20 cellular contexts compared by ENCODE assay signal in the genomic region with DNA sequence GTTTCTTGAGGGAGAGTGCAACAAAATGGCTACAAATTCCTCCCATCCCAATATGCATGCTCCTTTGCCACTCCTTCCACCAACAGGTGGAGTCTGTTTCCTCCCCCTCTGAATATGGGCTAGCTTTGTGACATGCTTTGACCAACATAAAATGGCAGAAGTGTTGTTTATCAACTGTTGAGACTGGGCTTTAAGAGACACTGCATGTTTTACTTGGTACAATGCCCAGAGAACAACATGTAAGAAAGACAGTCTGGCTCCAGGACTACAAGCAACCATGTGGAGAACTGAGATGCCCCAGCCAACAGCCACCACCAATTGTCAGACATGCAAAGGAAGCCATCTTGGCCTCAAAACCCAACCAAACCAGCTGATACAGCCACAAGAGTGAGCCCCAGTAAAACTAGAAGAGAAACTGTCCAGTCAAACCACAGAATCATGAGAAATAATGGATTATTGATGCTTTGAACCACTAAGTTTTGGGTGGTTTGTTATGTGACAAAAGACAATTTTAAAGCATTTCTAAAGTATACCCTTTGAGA. TPM values are rescaled to one million over a fixed set of nuclear protein-coding genes. Genes with fewer than 3 reads are reported as not detected.
DNase-seq lines count a peak whose midpoint lies in the region; ATAC-seq, FAIRE-seq and TF ChIP-seq lines count a peak whose summit lies in the region.
"Had no signal": no experiment of that assay in that cellular context is flagged by ENCODE, and none has a peak within 500 bp of the region (broad histone marks: within the 10 kb centered on the region; RNA-seq: fewer than 3 reads in every experiment).

No MANE protein-coding gene starts in this region.

- in situ Hi-C loops in astrocyte of the cerebellum (cut with HindIII; ENCODE audit: low sequenced_read_pairs), result no loop called here

- no peak for FAIRE-seq in D721Med (lab: Jason Lieb, UNC)
- FAIRE-seq: A549, H1 had no signal

- peak; percentile 22 for DNase-seq in EH (ENCODE audit: low read depth)
- peak; percentile 7 for DNase-seq in LHCN-M2 (ENCODE audit: low read depth)
- DNase-seq in astrocyte of the cerebellum (ENCODE audit: low read depth), result peak; percentile 2
- peak; percentile 8 for DNase-seq in fibroblast of pulmonary artery (ENCODE audit: low read depth)
- DNase-seq in D721Med (ENCODE audit: insufficient read length, low spot score), result no peak
- DNase-seq in UCSD-AML1 (lab: John Stamatoyannopoulos, UW; ENCODE audit: unreplicated experiment), result no peak
- no peak for DNase-seq in left ventricle myocardium inferior
- DNase-seq: CD4-positive, alpha-beta memory T cell; EL; KG1; MM.1S; NCI-H1092 treated with DMSO at 0.1 percent for 48 hours; NCI-H1694; NCI-H446; OCI-M1; Right ventricle myocardium superior had no signal

- TF ChIP-seq CTCF in astrocyte of the cerebellum (IDR thresholded peaks at IDR 0.05; ENCODE audit: low read depth, low read length, missing control alignments), result no peak
- TF ChIP-seq CTCF in fibroblast of pulmonary artery (IDR thresholded peaks at IDR 0.05; ENCODE audit: low read length, missing control alignments), result no peak
- no peak for TF ChIP-seq CTCF in D721Med (IDR thresholded peaks at IDR 0.05; ENCODE audit: insufficient read depth, missing control alignments)
- no peak for TF ChIP-seq CTCF in left ventricle myocardium inferior (IDR thresholded peaks at IDR 0.05; ENCODE audit: borderline replicate concordance)

- intact Hi-C loops in left ventricle myocardium inferior (cut with micrococcal nuclease), result no loop called here

- H3K9me3 ChIP-seq in left ventricle myocardium inferior (replicated peaks), result no peaks in the 10 kb centered on the region
- H3K9me3 ChIP-seq: A549 had no signal

- H3K4me3 ChIP-seq in astrocyte of the cerebellum (ENCODE audit: low read depth, low read length) (no peak overlapping the region), fibroblast of pulmonary artery (replicated peaks; ENCODE audit: low read depth, low read length) (no peak overlapping the region), left ventricle myocardium inferior (no peak overlapping the region)
- H3K4me3 ChIP-seq: A549, SK-N-MC had no signal

- H3K27me3 ChIP-seq in left ventricle myocardium inferior (ENCODE audit: low read depth), result no peaks in the 10 kb centered on the region

- no peaks in the 10 kb centered on the region for H3K4me1 ChIP-seq in left ventricle myocardium inferior
- H3K4me1 ChIP-seq: A549 had no signal

- ATAC-seq in GM19351 (IDR thresholded peaks at IDR 0.05; ENCODE audit: unreplicated experiment), result no peak
- ATAC-seq: A549 had no signal

- H3K27ac ChIP-seq in left ventricle myocardium inferior (replicated peaks), result no peak overlapping the region
- H3K27ac ChIP-seq: A549, SK-N-MC had no signal

- no peaks in the 10 kb centered on the region for H3K36me3 ChIP-seq in left ventricle myocardium inferior

RNA-seq across cellular contexts. Expression of a gene that starts 40.5 kb away (rescaled TPM):
- total RNA-seq in LHCN-M2 (2014; rRNA removed), result 15.0 and 15.3 TPM in 2 replicates
- polyA plus RNA-seq in LHCN-M2 (2012), result 13.5 TPM
- 35.3 TPM for total RNA-seq in left ventricle myocardium inferior

Comparison
In these comparisons a context has a peak if more than half of its experiments do, and no peak if none do; other contexts are left out.
1. DNase-seq: peak in EH (single experiment), LHCN-M2 (single experiment), astrocyte of the cerebellum (single experiment) and fibroblast of pulmonary artery (single experiment); none in D721Med (single experiment), UCSD-AML1 (single experiment) and left ventricle myocardium inferior (single experiment).